Comparison of ENCODE assay signal across 10 cellular contexts in the genomic region with DNA sequence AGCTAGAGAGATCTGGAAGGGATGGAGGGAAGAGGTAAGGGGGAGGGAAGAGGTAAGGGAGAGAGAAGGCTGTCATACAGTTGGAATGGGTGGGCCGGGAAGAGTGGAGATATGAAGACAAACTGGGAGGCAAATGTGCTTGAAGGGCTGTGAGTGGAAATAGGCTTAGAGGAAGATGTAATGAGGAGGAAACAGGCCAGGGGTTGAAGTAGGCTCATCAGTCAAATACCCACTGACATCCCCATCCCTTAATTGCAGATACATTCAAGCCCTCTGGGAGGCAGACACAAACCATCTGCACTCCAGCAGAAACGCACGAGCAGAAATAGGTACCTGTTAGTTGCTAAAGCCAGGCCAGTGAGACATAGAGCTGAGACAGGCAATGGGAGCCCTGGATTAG. TPM values are rescaled to one million over a fixed set of nuclear protein-coding genes. Genes with fewer than 3 reads are reported as not detected.
DNase-seq lines count a peak whose midpoint lies in the region; FAIRE-seq and TF ChIP-seq lines count a peak whose summit lies in the region.
"Had no signal": no experiment of that assay in that cellular context is flagged by ENCODE, and none has a peak within 500 bp of the region (broad histone marks: within the 10 kb centered on the region; RNA-seq: fewer than 3 reads in every experiment).

No MANE protein-coding gene starts in this region.

- no peaks in the 10 kb centered on the region for H3K36me3 ChIP-seq in bronchial epithelial cell (ENCODE audit: control insufficient read depth, insufficient read depth, low read length)

- H3K4me3 ChIP-seq in bronchial epithelial cell (ENCODE audit: low read depth, low read length), result no peak overlapping the region

- no peak for FAIRE-seq in bronchial epithelial cell (lab: Jason Lieb, UNC)

- DNase-seq in SIG-M5 treated with dmso at 0.1 percent for 504 hours (lab: John Stamatoyannopoulos, UW; ENCODE audit: unreplicated experiment) (peak; percentile 45), SIG-M5 (lab: John Stamatoyannopoulos, UW) (no peak), NCI-H69 (lab: John Stamatoyannopoulos, UW) (peak; percentile 37), bronchial epithelial cell (ENCODE audit: low read depth) (no peak), renal cortical epithelial cell (ENCODE audit: low read depth) (peak; percentile 22), NCI-H128 (lab: John Stamatoyannopoulos, UW; ENCODE audit: unreplicated experiment) (no peak), inferior parietal cortex (ENCODE audit: extremely low spot score) (no peak), hepatic stellate cell (ENCODE audit: low spot score) (no peak)
- DNase-seq: activated naive CD4-positive, alpha-beta T cell; trophoblast cell had no signal

- no peaks in the 10 kb centered on the region for H3K27me3 ChIP-seq in bronchial epithelial cell (ENCODE audit: control insufficient read depth, insufficient read depth, low read length)

- TF ChIP-seq CTCF in bronchial epithelial cell (IDR thresholded peaks at IDR 0.05; ENCODE audit: insufficient read depth, low read length, severe bottlenecking), result peak; percentile 18

RNA-seq across cellular contexts. Expression of gene SYNPO2L, which starts 2.1 kb away (rescaled TPM):
- total RNA-seq in bronchial epithelial cell (under 0.01 TPM in 1 of 2 replicates, not detected in the other), renal cortical epithelial cell (not detected in 2 replicates)

RNA-seq across cellular contexts. Expression of gene MYOZ1, which starts 12.4 kb away (rescaled TPM):
- not detected in 2 replicates for total RNA-seq in bronchial epithelial cell
- total RNA-seq in renal cortical epithelial cell, result 0.87 and 1.0 TPM in 2 replicates

RNA-seq across cellular contexts. Expression of gene AGAP5, which starts 44.2 kb away (rescaled TPM):
- total RNA-seq in bronchial epithelial cell (3.7 and 4.0 TPM in 2 replicates), renal cortical epithelial cell (1.0 and 3.4 TPM in 2 replicates)

Comparison
In these comparisons a context has a peak if more than half of its experiments do, and no peak if none do; other contexts are left out.
1. DNase-seq: peak in SIG-M5 treated with dmso at 0.1 percent for 504 hours (single experiment), NCI-H69 (single experiment) and renal cortical epithelial cell (single experiment); none in SIG-M5 (single experiment), bronchial epithelial cell (single experiment), NCI-H128 (single experiment), inferior parietal cortex (single experiment) and hepatic stellate cell (single experiment).